Comparison of ENCODE assay signal across 17 cellular contexts in the genomic region with DNA sequence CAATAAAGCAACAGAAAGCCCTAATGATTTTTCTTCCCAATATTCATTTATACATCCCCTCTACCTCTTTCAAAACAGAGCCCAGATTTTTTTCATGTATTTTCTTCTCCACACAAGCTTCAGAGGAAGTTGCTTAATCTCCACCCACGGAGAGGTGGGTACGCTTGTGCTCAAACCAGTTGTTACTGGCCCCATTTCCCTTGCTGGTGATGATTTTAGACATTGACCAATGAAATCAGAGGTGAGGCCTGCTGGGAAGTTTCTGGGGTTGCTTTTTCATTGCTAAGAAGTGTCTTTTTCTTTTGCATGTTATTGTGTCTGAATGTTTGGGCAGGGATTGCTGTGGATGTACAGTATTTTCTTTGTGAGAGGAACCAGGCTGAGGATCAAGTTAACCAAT.
DNase-seq lines count a peak whose midpoint lies in the region; ATAC-seq and TF ChIP-seq lines count a peak whose summit lies in the region.
"Had no signal": no experiment of that assay in that cellular context is flagged by ENCODE, and none has a peak within 500 bp of the region (broad histone marks: within the 10 kb centered on the region; RNA-seq: fewer than 3 reads in every experiment).

No MANE protein-coding gene starts in this region.

- no peaks in the 10 kb centered on the region for H3F3A ChIP-seq in GM23338 (replicated peaks; ENCODE audit: low read depth)

- WGBS in suprapubic skin: 47% methylated on average over 2 of the region's 2 CpGs

- no peak for TF ChIP-seq CTCF in GM23338 (conservative IDR thresholded peaks at IDR 0.05; ENCODE audit: low read depth in 2 of 2)
- TF ChIP-seq CTCF in natural killer cell (IDR thresholded peaks at IDR 0.05): no peak
- TF ChIP-seq CTCF in suprapubic skin (IDR thresholded peaks at IDR 0.05): no peak

- no peaks in the 10 kb centered on the region for H3K27me3 ChIP-seq in GM23338 (ENCODE audit: insufficient read depth)
- no peaks in the 10 kb centered on the region for H3K27me3 ChIP-seq in suprapubic skin
- H3K27me3 ChIP-seq: adrenal gland, esophagus muscularis mucosa, heart right ventricle, SJCRH30 had no signal

- H3K36me3 ChIP-seq in GM23338 (ENCODE audit: insufficient read depth): no peaks in the 10 kb centered on the region
- H3K36me3 ChIP-seq in suprapubic skin: no peaks in the 10 kb centered on the region
- H3K36me3 ChIP-seq: adrenal gland, esophagus muscularis mucosa, heart right ventricle, SJCRH30 had no signal

- no peaks in the 10 kb centered on the region for H3K36me3 Mint-ChIP-seq in activated CD4-positive, alpha-beta T cell treated with anti-CD3 and anti-CD28 coated beads for 36 hours (ENCODE audit: low read depth)
- peaks cover 4% of the 10 kb centered on the region for H3K36me3 Mint-ChIP-seq in activated CD4-positive, alpha-beta T cell treated with anti-CD3 and anti-CD28 coated beads, Interleukin-2, amount 10 ng/mL, durations not matched to agents 7 days and 5 days (ENCODE audit: low read depth)
- H3K36me3 Mint-ChIP-seq in GM23338 (ENCODE audit: low read depth): no peaks in the 10 kb centered on the region
- no peaks in the 10 kb centered on the region for H3K36me3 Mint-ChIP-seq in natural killer cell

- H3K4me1 Mint-ChIP-seq in activated CD4-positive, alpha-beta T cell treated with anti-CD3 and anti-CD28 coated beads for 36 hours: peaks cover 9% of the 10 kb centered on the region
- H3K4me1 Mint-ChIP-seq in activated CD4-positive, alpha-beta T cell treated with anti-CD3 and anti-CD28 coated beads, Interleukin-2, amount 10 ng/mL, durations not matched to agents 7 days and 5 days: peaks cover 10% of the 10 kb centered on the region
- peaks cover 7% of the 10 kb centered on the region; the same call in 2 of the 3 replicates for H3K4me1 Mint-ChIP-seq in GM23338
- H3K4me1 Mint-ChIP-seq in natural killer cell: peaks cover 7 to 10% of the 10 kb centered on the region in 2 donors

- peak; percentile 27 for DNase-seq in activated CD4-positive, alpha-beta T cell treated with anti-CD3 and anti-CD28 coated beads for 36 hours
- DNase-seq in activated CD4-positive, alpha-beta T cell treated with anti-CD3 and anti-CD28 coated beads, Interleukin-2, amount 10 ng/mL, durations not matched to agents 7 days and 5 days: no peak
- no peak for DNase-seq in GM23338 (ENCODE audit: low spot score)
- DNase-seq in amniotic epithelial cell (ENCODE audit: low read depth): peak; percentile 42
- no peak for DNase-seq in natural killer cell
- DNase-seq in COLO668 (lab: John Stamatoyannopoulos, UW; ENCODE audit: unreplicated experiment): no peak
- no peak for DNase-seq in suprapubic skin (ENCODE audit: low spot score in 2 of 2)
- DNase-seq in T1000 (lab: John Stamatoyannopoulos, UW): no peak
- DNase-seq: adrenal gland, H9, heart right ventricle, NCI-H1105 treated with DMSO at 0.1 percent for 48 hours, NCI-H2227 treated with DMSO at 0.1 percent for 48 hours, occipital lobe, SJCRH30 had no signal

- no peaks in the 10 kb centered on the region for H4K20me1 ChIP-seq in GM23338 (replicated peaks; ENCODE audit: insufficient read depth)

- H3K27ac Mint-ChIP-seq in activated CD4-positive, alpha-beta T cell treated with anti-CD3 and anti-CD28 coated beads for 36 hours: no peak overlapping the region
- H3K27ac Mint-ChIP-seq in activated CD4-positive, alpha-beta T cell treated with anti-CD3 and anti-CD28 coated beads, Interleukin-2, amount 10 ng/mL, durations not matched to agents 7 days and 5 days: no peak overlapping the region
- H3K27ac Mint-ChIP-seq in GM23338 (no peak overlapping the region), natural killer cell (no peak overlapping the region)
- H3K27ac Mint-ChIP-seq: H9 had no signal

- no peak for TF ChIP-seq POLR2A in suprapubic skin (IDR thresholded peaks at IDR 0.05)

- H3K27ac ChIP-seq in GM23338 (ENCODE audit: low read depth) (no peak overlapping the region), suprapubic skin (no peak overlapping the region)
- H3K27ac ChIP-seq: A549, adrenal gland, esophagus muscularis mucosa, heart right ventricle, SJCRH30 had no signal

- intact Hi-C loops in activated CD4-positive, alpha-beta T cell treated with anti-CD3 and anti-CD28 coated beads for 36 hours (cut with DNase I, micrococcal nuclease): no loop called here
- intact Hi-C loops in natural killer cell (cut with micrococcal nuclease): no loop called here

- H3K9me3 Mint-ChIP-seq in activated CD4-positive, alpha-beta T cell treated with anti-CD3 and anti-CD28 coated beads for 36 hours (ENCODE audit: low read depth): no peaks in the 10 kb centered on the region
- H3K9me3 Mint-ChIP-seq in activated CD4-positive, alpha-beta T cell treated with anti-CD3 and anti-CD28 coated beads, Interleukin-2, amount 10 ng/mL, durations not matched to agents 7 days and 5 days: peaks cover 9% of the 10 kb centered on the region
- H3K9me3 Mint-ChIP-seq in GM23338 (no peaks in the 10 kb centered on the region), natural killer cell (no peaks in the 10 kb centered on the region)
- H3K9me3 Mint-ChIP-seq: H9 had no signal

- no peak overlapping the region for H3K4me3 ChIP-seq in GM23338
- H3K4me3 ChIP-seq in suprapubic skin: no peak overlapping the region
- H3K4me3 ChIP-seq: A549, adrenal gland, esophagus muscularis mucosa, heart right ventricle, SJCRH30 had no signal

- ATAC-seq in activated CD4-positive, alpha-beta T cell treated with anti-CD3 and anti-CD28 coated beads for 36 hours: peak; percentile 70
- no peak for ATAC-seq in GM23338
- ATAC-seq in natural killer cell: peak in 2 of 3 donors; percentile 65 to 68
- ATAC-seq: A549, heart right ventricle had no signal

- CTCF ChIA-PET in activated CD4-positive, alpha-beta T cell treated with anti-CD3 and anti-CD28 coated beads for 36 hours (lab: Charles Lee): no interaction called here
- CTCF ChIA-PET in activated CD4-positive, alpha-beta T cell treated with anti-CD3 and anti-CD28 coated beads, Interleukin-2, amount 10 ng/mL, durations not matched to agents 7 days and 5 days (lab: Charles Lee): no interaction called here

- no peak for TF ChIP-seq EP300 in suprapubic skin (IDR thresholded peaks at IDR 0.05)

- POLR2A ChIA-PET in activated CD4-positive, alpha-beta T cell treated with anti-CD3 and anti-CD28 coated beads for 36 hours (lab: Charles Lee): no interaction called here
- POLR2A ChIA-PET in activated CD4-positive, alpha-beta T cell treated with anti-CD3 and anti-CD28 coated beads, Interleukin-2, amount 10 ng/mL, durations not matched to agents 7 days and 5 days (lab: Charles Lee): no interaction called here

- no peak overlapping the region for H3K4me3 Mint-ChIP-seq in activated CD4-positive, alpha-beta T cell treated with anti-CD3 and anti-CD28 coated beads for 36 hours
- no peak overlapping the region for H3K4me3 Mint-ChIP-seq in activated CD4-positive, alpha-beta T cell treated with anti-CD3 and anti-CD28 coated beads, Interleukin-2, amount 10 ng/mL, durations not matched to agents 7 days and 5 days
- H3K4me3 Mint-ChIP-seq in GM23338 (no peak overlapping the region), natural killer cell (no peak overlapping the region)
- H3K4me3 Mint-ChIP-seq: H9 had no signal

- no peak overlapping the region for H3K4me2 ChIP-seq in GM23338
- H3K4me2 ChIP-seq: A549 had no signal

- H3K4me1 ChIP-seq in GM23338 (ENCODE audit: insufficient read depth) (no peaks in the 10 kb centered on the region; the same call in 1 of the 2 replicates), suprapubic skin (no peaks in the 10 kb centered on the region)
- H3K4me1 ChIP-seq: A549, esophagus muscularis mucosa, SJCRH30 had no signal

- no peaks in the 10 kb centered on the region for H3K27me3 Mint-ChIP-seq in activated CD4-positive, alpha-beta T cell treated with anti-CD3 and anti-CD28 coated beads for 36 hours
- H3K27me3 Mint-ChIP-seq in activated CD4-positive, alpha-beta T cell treated with anti-CD3 and anti-CD28 coated beads, Interleukin-2, amount 10 ng/mL, durations not matched to agents 7 days and 5 days: no peaks in the 10 kb centered on the region
- H3K27me3 Mint-ChIP-seq in GM23338 (ENCODE audit: insufficient read depth, low read depth, poor library complexity): no peaks in the 10 kb centered on the region
- peaks cover 0 to 4% of the 10 kb centered on the region in 2 donors for H3K27me3 Mint-ChIP-seq in natural killer cell (ENCODE audit: low read depth in 2 of 2)

- H3K9me2 ChIP-seq in GM23338 (ENCODE audit: insufficient read depth): no peaks in the 10 kb centered on the region

- peak overlapping the region; percentile 25; the same call in 1 of the 2 replicates for H2AFZ ChIP-seq in GM23338

- H3K9me3 ChIP-seq in suprapubic skin: no peaks in the 10 kb centered on the region
- H3K9me3 ChIP-seq: A549, adrenal gland, esophagus muscularis mucosa, SJCRH30 had no signal

- no peaks in the 10 kb centered on the region for H3K79me2 ChIP-seq in GM23338 (replicated peaks; ENCODE audit: insufficient read depth)

TF ChIP-seq in GM23338, 12 proteins besides CTCF, POLR2A, EP300 and RAD21 (continues in another document):
- TF ChIP-seq ZNF114 (CRISPR knock-in tag; IDR thresholded peaks at IDR 0.05): no peak
- TF ChIP-seq STAT1 (IDR thresholded peaks at IDR 0.05; ENCODE audit: unreplicated experiment): no peak
- no peak for TF ChIP-seq ZNF331 (CRISPR knock-in tag; IDR thresholded peaks at IDR 0.05; ENCODE audit: low read depth)
- TF ChIP-seq, protein P1, sequence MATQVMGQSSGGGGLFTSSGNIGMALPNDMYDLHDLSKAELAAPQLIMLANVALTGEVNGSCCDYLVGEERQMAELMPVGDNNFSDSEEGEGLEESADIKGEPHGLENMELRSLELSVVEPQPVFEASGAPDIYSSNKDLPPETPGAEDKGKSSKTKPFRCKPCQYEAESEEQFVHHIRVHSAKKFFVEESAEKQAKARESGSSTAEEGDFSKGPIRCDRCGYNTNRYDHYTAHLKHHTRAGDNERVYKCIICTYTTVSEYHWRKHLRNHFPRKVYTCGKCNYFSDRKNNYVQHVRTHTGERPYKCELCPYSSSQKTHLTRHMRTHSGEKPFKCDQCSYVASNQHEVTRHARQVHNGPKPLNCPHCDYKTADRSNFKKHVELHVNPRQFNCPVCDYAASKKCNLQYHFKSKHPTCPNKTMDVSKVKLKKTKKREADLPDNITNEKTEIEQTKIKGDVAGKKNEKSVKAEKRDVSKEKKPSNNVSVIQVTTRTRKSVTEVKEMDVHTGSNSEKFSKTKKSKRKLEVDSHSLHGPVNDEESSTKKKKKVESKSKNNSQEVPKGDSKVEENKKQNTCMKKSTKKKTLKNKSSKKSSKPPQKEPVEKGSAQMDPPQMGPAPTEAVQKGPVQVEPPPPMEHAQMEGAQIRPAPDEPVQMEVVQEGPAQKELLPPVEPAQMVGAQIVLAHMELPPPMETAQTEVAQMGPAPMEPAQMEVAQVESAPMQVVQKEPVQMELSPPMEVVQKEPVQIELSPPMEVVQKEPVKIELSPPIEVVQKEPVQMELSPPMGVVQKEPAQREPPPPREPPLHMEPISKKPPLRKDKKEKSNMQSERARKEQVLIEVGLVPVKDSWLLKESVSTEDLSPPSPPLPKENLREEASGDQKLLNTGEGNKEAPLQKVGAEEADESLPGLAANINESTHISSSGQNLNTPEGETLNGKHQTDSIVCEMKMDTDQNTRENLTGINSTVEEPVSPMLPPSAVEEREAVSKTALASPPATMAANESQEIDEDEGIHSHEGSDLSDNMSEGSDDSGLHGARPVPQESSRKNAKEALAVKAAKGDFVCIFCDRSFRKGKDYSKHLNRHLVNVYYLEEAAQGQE (IDR thresholded peaks at IDR 0.05; ENCODE audit: unreplicated experiment): no peak
- TF ChIP-seq JUNB (IDR thresholded peaks at IDR 0.05; ENCODE audit: unreplicated experiment): no peak

Comparison
In these comparisons a context has a peak if more than half of its experiments do, and no peak if none do; other contexts are left out.
1. DNase-seq: peak in activated CD4-positive, alpha-beta T cell treated with anti-CD3 and anti-CD28 coated beads for 36 hours (single experiment) and amniotic epithelial cell (single experiment); none in activated CD4-positive, alpha-beta T cell treated with anti-CD3 and anti-CD28 coated beads, Interleukin-2, amount 10 ng/mL, durations not matched to agents 7 days and 5 days (single experiment), GM23338 (single experiment), natural killer cell (single experiment), COLO668 (single experiment), suprapubic skin (0 of 2) and T1000 (single experiment).